In genomic region chr20:32203556-32204484, GRCh38 we compare ENCODE assay signal across 9 cellular contexts. TPM values are rescaled to one million over a fixed set of nuclear protein-coding genes. Genes with fewer than 3 reads are reported as not detected.
DNase-seq lines count a peak whose midpoint lies in the region; FAIRE-seq and TF ChIP-seq lines count a peak whose summit lies in the region.
"Had no signal": no experiment of that assay in that cellular context is flagged by ENCODE, and none has a peak within 500 bp of the region (broad histone marks: within the 10 kb centered on the region; RNA-seq: fewer than 3 reads in every experiment).

No MANE protein-coding gene starts in this region.

- H3K36me3 ChIP-seq in astrocyte (ENCODE audit: insufficient read depth, low read length) (peaks cover 16% of the 10 kb centered on the region), testis (ENCODE audit: low read depth, missing control alignments) (no peaks in the 10 kb centered on the region)

- H3K4me1 ChIP-seq in astrocyte (ENCODE audit: insufficient read depth, low read length) = peaks cover 30% of the 10 kb centered on the region
- H3K4me1 ChIP-seq in testis = peaks cover 44% of the 10 kb centered on the region

- H2AFZ ChIP-seq in astrocyte (ENCODE audit: low read depth, low read length) = no peak overlapping the region

- no peak for TF ChIP-seq CTCF in astrocyte (IDR thresholded peaks at IDR 0.05; ENCODE audit: insufficient read depth, low read depth, low read length)
- no peak for TF ChIP-seq CTCF in testis (IDR thresholded peaks at IDR 0.05)

- H3K4me3 ChIP-seq in astrocyte (ENCODE audit: insufficient read depth, low read depth, low read length) (no peak overlapping the region), testis (no peak overlapping the region)

- H3K9me3 ChIP-seq in astrocyte (ENCODE audit: insufficient read depth, low read depth, low read length) (no peaks in the 10 kb centered on the region), testis (no peaks in the 10 kb centered on the region)

- H3K9ac ChIP-seq in astrocyte (ENCODE audit: low read length) = peak overlapping the region; percentile 28

- H3K27me3 ChIP-seq in astrocyte (ENCODE audit: insufficient read depth, low read length) (no peaks in the 10 kb centered on the region), testis (no peaks in the 10 kb centered on the region)

- FAIRE-seq in astrocyte (lab: Jason Lieb, UNC) = no peak

- peaks cover 76% of the 10 kb centered on the region for H4K20me1 ChIP-seq in astrocyte (ENCODE audit: insufficient read depth, low read length)

- H3K9me3 Mint-ChIP-seq in astrocyte (ENCODE audit: unreplicated experiment) = peaks cover 2% of the 10 kb centered on the region

- no peak for TF ChIP-seq POLR2A in testis (IDR thresholded peaks at IDR 0.05)

- H3K4me1 Mint-ChIP-seq in astrocyte (ENCODE audit: low read depth, unreplicated experiment) = peaks cover 56% of the 10 kb centered on the region

- peak overlapping the region; percentile 53 for H3K27ac Mint-ChIP-seq in astrocyte (ENCODE audit: unreplicated experiment)

- DNase-seq in activated CD8-positive, alpha-beta memory T cell treated with anti-CD3 and anti-CD28 coated beads for 24 hours = peak; percentile 84
- no peak for DNase-seq in activated CD8-positive, alpha-beta memory T cell treated with anti-CD3 and anti-CD28 coated beads, Interleukin-2, amount 50 U/mL, for 4 hours
- DNase-seq in astrocyte (ENCODE audit: low read depth) (no peak), myocyte (ENCODE audit: low read depth) (peak; percentile 38), testis (peak; percentile 71), iPS-NIHi7 (ENCODE audit: extremely low spot score) (no peak), posterior vena cava (ENCODE audit: low spot score) (no peak), DMS 273 (lab: John Stamatoyannopoulos, UW; ENCODE audit: unreplicated experiment) (no peak)
- DNase-seq: NCI-H1105 had no signal

- H3K4me2 ChIP-seq in astrocyte (ENCODE audit: low read length) = peak overlapping the region; percentile 23

- intact Hi-C loops in testis (cut with DNase I; ENCODE audit: low total_unique reads) (no loop called here), posterior vena cava (cut with DNase I) (no loop called here)

- H3K27me3 Mint-ChIP-seq in astrocyte (ENCODE audit: low read depth, unreplicated experiment) = no peaks in the 10 kb centered on the region

- H3K27ac ChIP-seq in astrocyte (ENCODE audit: low read depth, low read length) (no peak overlapping the region), testis (peak overlapping the region; percentile 91)

- H3K4me3 Mint-ChIP-seq in astrocyte (ENCODE audit: unreplicated experiment) = peak overlapping the region; percentile 15

- H3K36me3 Mint-ChIP-seq in astrocyte (ENCODE audit: low read depth, unreplicated experiment) = peaks cover 14% of the 10 kb centered on the region

- WGBS in testis, 2 donors = 59 to 61% methylated on average over 11 of the region's 11 CpGs

- peaks cover 93% of the 10 kb centered on the region for H3K79me2 ChIP-seq in astrocyte (ENCODE audit: insufficient read depth, low read length)

RNA-seq across cellular contexts. Expression of gene PLAGL2, which starts 3.7 kb away (rescaled TPM):
- total RNA-seq in astrocyte (14.7 and 15.3 TPM in 2 replicates), myocyte (3.2 and 3.5 TPM in 2 replicates), testis (10 to 100 TPM; 30.5 to 36.8 TPM), posterior vena cava (1 to 10 TPM; 4.8 to 5.6 TPM)
- polyA plus RNA-seq in myocyte (2012) = 4.1 TPM
- polyA plus RNA-seq in testis (ENCODE audit: insufficient read depth, low read depth, low replicate concordance) = 33.5 TPM

RNA-seq across cellular contexts. Expression of gene POFUT1, which starts 3.9 kb away (rescaled TPM):
- total RNA-seq in astrocyte = 60.6 and 65.5 TPM in 2 replicates
- total RNA-seq in myocyte = 36.7 and 44.7 TPM in 2 replicates
- polyA plus RNA-seq in myocyte (2012) = 45.8 TPM
- total RNA-seq in testis = 10 to 100 TPM; 46.6 to 54.2 TPM
- polyA plus RNA-seq in testis (ENCODE audit: insufficient read depth, low read depth, low replicate concordance) = 31.0 TPM
- total RNA-seq in posterior vena cava = 10 to 100 TPM; 34.6 to 36.4 TPM

Comparison
In these comparisons a context has a peak if more than half of its experiments do, and no peak if none do; other contexts are left out.
1. DNase-seq: peak in activated CD8-positive, alpha-beta memory T cell treated with anti-CD3 and anti-CD28 coated beads for 24 hours (single experiment), myocyte (single experiment) and testis (single experiment); none in activated CD8-positive, alpha-beta memory T cell treated with anti-CD3 and anti-CD28 coated beads, Interleukin-2, amount 50 U/mL, for 4 hours (single experiment), astrocyte (single experiment), iPS-NIHi7 (single experiment), posterior vena cava (single experiment) and DMS 273 (single experiment).